ENCODE assay signal across 9 cellular contexts in genomic region chr15:31304736-31305365, GRCh38. TPM values are rescaled to one million over a fixed set of nuclear protein-coding genes. Genes with fewer than 3 reads are reported as not detected.
DNase-seq lines count a peak whose midpoint lies in the region; ATAC-seq and TF ChIP-seq lines count a peak whose summit lies in the region.
"Had no signal": no experiment of that assay in that cellular context is flagged by ENCODE, and none has a peak within 500 bp of the region (broad histone marks: within the 10 kb centered on the region; RNA-seq: fewer than 3 reads in every experiment).

No MANE protein-coding gene starts in this region.

- peaks cover 43% of the 10 kb centered on the region for H3K4me1 Mint-ChIP-seq in activated T-helper 1 cell treated with anti-CD3 and anti-CD28 coated beads, Interleukin-12 subunit alpha, Interleukin-12 subunit beta, Interleukin-2, Interleukin-4 antibody, amounts not matched to agents 30 ng/mL and 10 ng/mL and 1 ng/mL, durations not matched to agents 14 hours and 24 hours and 36 hours (ENCODE audit: low read depth)
- peaks cover 35% of the 10 kb centered on the region for H3K4me1 Mint-ChIP-seq in nephron

- ATAC-seq in GM18505 (IDR thresholded peaks at IDR 0.05; ENCODE audit: unreplicated experiment) (no peak), HG03135 (IDR thresholded peaks at IDR 0.05; ENCODE audit: unreplicated experiment) (no peak)
- ATAC-seq: pancreas had no signal

- DNase-seq in DMS79 (lab: John Stamatoyannopoulos, UW) (peak; percentile 13), NCI-H1092 treated with DMSO at 0.1 percent for 48 hours (lab: John Stamatoyannopoulos, UW) (peak; percentile 43), OCI-M1 (lab: John Stamatoyannopoulos, UW) (no peak)
- DNase-seq in activated T-helper 1 cell treated with anti-CD3 and anti-CD28 coated beads, Interleukin-12 subunit alpha, Interleukin-12 subunit beta, Interleukin-2, Interleukin-4 antibody, amounts not matched to agents 30 ng/mL and 10 ng/mL and 1 ng/mL, durations not matched to agents 14 hours and 24 hours and 36 hours (ENCODE audit: low spot score): no peak
- DNase-seq: pancreas had no signal

- no peak for TF ChIP-seq CTCF in nephron (IDR thresholded peaks at IDR 0.05; ENCODE audit: unreplicated experiment in 3 of 3)

- H3K27me3 Mint-ChIP-seq in activated T-helper 1 cell treated with anti-CD3 and anti-CD28 coated beads, Interleukin-12 subunit alpha, Interleukin-12 subunit beta, Interleukin-2, Interleukin-4 antibody, amounts not matched to agents 30 ng/mL and 10 ng/mL and 1 ng/mL, durations not matched to agents 14 hours and 24 hours and 36 hours (ENCODE audit: insufficient read depth): peaks cover 3% of the 10 kb centered on the region
- H3K27me3 Mint-ChIP-seq in nephron (ENCODE audit: low read depth): peaks cover 37% of the 10 kb centered on the region

- peak overlapping the region; percentile 85 for H3K27ac Mint-ChIP-seq in activated T-helper 1 cell treated with anti-CD3 and anti-CD28 coated beads, Interleukin-12 subunit alpha, Interleukin-12 subunit beta, Interleukin-2, Interleukin-4 antibody, amounts not matched to agents 30 ng/mL and 10 ng/mL and 1 ng/mL, durations not matched to agents 14 hours and 24 hours and 36 hours
- H3K27ac Mint-ChIP-seq in nephron: peak overlapping the region; percentile 6 to 39 (median 9)
- H3K27ac Mint-ChIP-seq: activated naive CD4-positive, alpha-beta T cell treated with anti-CD3 and anti-CD28 coated beads, Interleukin-2, amount 50 U/mL, for 72 hours had no signal

- no peak for TF ChIP-seq POLR2A in GM18505 (IDR thresholded peaks at IDR 0.05; ENCODE audit: borderline replicate concordance, extremely low read depth, insufficient read depth, insufficient read length)

- no peaks in the 10 kb centered on the region for H3K9me3 Mint-ChIP-seq in activated T-helper 1 cell treated with anti-CD3 and anti-CD28 coated beads, Interleukin-12 subunit alpha, Interleukin-12 subunit beta, Interleukin-2, Interleukin-4 antibody, amounts not matched to agents 30 ng/mL and 10 ng/mL and 1 ng/mL, durations not matched to agents 14 hours and 24 hours and 36 hours
- H3K9me3 Mint-ChIP-seq in nephron: no peaks in the 10 kb centered on the region
- H3K9me3 Mint-ChIP-seq: activated naive CD4-positive, alpha-beta T cell treated with anti-CD3 and anti-CD28 coated beads, Interleukin-2, amount 50 U/mL, for 72 hours had no signal

- intact Hi-C loops in activated T-helper 1 cell treated with anti-CD3 and anti-CD28 coated beads, Interleukin-12 subunit alpha, Interleukin-12 subunit beta, Interleukin-2, Interleukin-4 antibody, amounts not matched to agents 30 ng/mL and 10 ng/mL and 1 ng/mL, durations not matched to agents 14 hours and 24 hours and 36 hours (cut with micrococcal nuclease): no loop called here

- no peak overlapping the region for H3K4me3 Mint-ChIP-seq in activated T-helper 1 cell treated with anti-CD3 and anti-CD28 coated beads, Interleukin-12 subunit alpha, Interleukin-12 subunit beta, Interleukin-2, Interleukin-4 antibody, amounts not matched to agents 30 ng/mL and 10 ng/mL and 1 ng/mL, durations not matched to agents 14 hours and 24 hours and 36 hours
- H3K4me3 Mint-ChIP-seq in nephron: no peak overlapping the region

- H3K36me3 Mint-ChIP-seq in activated T-helper 1 cell treated with anti-CD3 and anti-CD28 coated beads, Interleukin-12 subunit alpha, Interleukin-12 subunit beta, Interleukin-2, Interleukin-4 antibody, amounts not matched to agents 30 ng/mL and 10 ng/mL and 1 ng/mL, durations not matched to agents 14 hours and 24 hours and 36 hours (ENCODE audit: low read depth): no peaks in the 10 kb centered on the region
- H3K36me3 Mint-ChIP-seq in nephron (ENCODE audit: low read depth): no peaks in the 10 kb centered on the region
- H3K36me3 Mint-ChIP-seq: activated naive CD4-positive, alpha-beta T cell treated with anti-CD3 and anti-CD28 coated beads, Interleukin-2, amount 50 U/mL, for 72 hours had no signal

RNA-seq across cellular contexts. Expression of gene KLF13, which starts 21.8 kb away (rescaled TPM):
- 129 and 137 TPM in 2 replicates for total RNA-seq in activated T-helper 1 cell treated with anti-CD3 and anti-CD28 coated beads, Interleukin-12 subunit alpha, Interleukin-12 subunit beta, Interleukin-2, Interleukin-4 antibody, amounts not matched to agents 30 ng/mL and 10 ng/mL and 1 ng/mL, durations not matched to agents 14 hours and 24 hours and 36 hours

Comparison
In these comparisons a context has a peak if more than half of its experiments do, and no peak if none do; other contexts are left out.
1. DNase-seq: peak in DMS79 (single experiment) and NCI-H1092 treated with DMSO at 0.1 percent for 48 hours (single experiment); none in activated T-helper 1 cell treated with anti-CD3 and anti-CD28 coated beads, Interleukin-12 subunit alpha, Interleukin-12 subunit beta, Interleukin-2, Interleukin-4 antibody, amounts not matched to agents 30 ng/mL and 10 ng/mL and 1 ng/mL, durations not matched to agents 14 hours and 24 hours and 36 hours (single experiment) and OCI-M1 (single experiment).